In genomic region chr4:173370477-173371291, GRCh38 we compare ENCODE assay signal across 8 cellular contexts. TPM values are rescaled to one million over a fixed set of nuclear protein-coding genes. Genes with fewer than 3 reads are reported as not detected.
DNase-seq lines count a peak whose midpoint lies in the region; ATAC-seq and TF ChIP-seq lines count a peak whose summit lies in the region.

Gene SAP30 (plus strand): TSS chr4:173370954. CDS start chr4:173371183, 229 bp downstream.

- peak within 1 kb of the TSS; percentile 100 for H3K4me3 Mint-ChIP-seq in activated T-helper 2 cell treated with anti-CD3 and anti-CD28 coated beads, Interferon-gamma antibody, Interleukin-2, Interleukin-4, amounts not matched to agents 10 μg/mL and 5 μg/mL and 100 μg/mL, durations not matched to agents 14 hours and 24 hours and 36 hours (ENCODE audit: low read depth)
- peak within 1 kb of the TSS; percentile 95 to 100 (median 98) for H3K4me3 Mint-ChIP-seq in naive thymus-derived CD8-positive, alpha-beta T cell

- H3K27me3 ChIP-seq in RWPE2 (ENCODE audit: insufficient read depth, poor library complexity, severe bottlenecking) = no peaks in the 10 kb centered on the region

- peaks cover 35% of the 10 kb centered on the region for H3K36me3 Mint-ChIP-seq in activated T-helper 2 cell treated with anti-CD3 and anti-CD28 coated beads, Interferon-gamma antibody, Interleukin-2, Interleukin-4, amounts not matched to agents 10 μg/mL and 5 μg/mL and 100 μg/mL, durations not matched to agents 14 hours and 24 hours and 36 hours (ENCODE audit: low read depth)
- H3K36me3 Mint-ChIP-seq in naive thymus-derived CD8-positive, alpha-beta T cell = peaks cover 0 to 4% (median 0%) of the 10 kb centered on the region in 3 donors

- no peak for TF ChIP-seq CTCF in RWPE2 (IDR thresholded peaks at IDR 0.05; ENCODE audit: poor library complexity, severe bottlenecking)
- no peak for TF ChIP-seq CTCF in fibroblast of mammary gland (conservative IDR thresholded peaks at IDR 0.05; ENCODE audit: control insufficient read depth, insufficient read depth, low read depth, low read length)

- H3K27ac Mint-ChIP-seq in activated T-helper 2 cell treated with anti-CD3 and anti-CD28 coated beads, Interferon-gamma antibody, Interleukin-2, Interleukin-4, amounts not matched to agents 10 μg/mL and 5 μg/mL and 100 μg/mL, durations not matched to agents 14 hours and 24 hours and 36 hours = peak within 1 kb of the TSS; percentile 99
- peak within 1 kb of the TSS; percentile 76 to 98 (median 96) for H3K27ac Mint-ChIP-seq in naive thymus-derived CD8-positive, alpha-beta T cell

- H3K27me3 Mint-ChIP-seq in activated T-helper 2 cell treated with anti-CD3 and anti-CD28 coated beads, Interferon-gamma antibody, Interleukin-2, Interleukin-4, amounts not matched to agents 10 μg/mL and 5 μg/mL and 100 μg/mL, durations not matched to agents 14 hours and 24 hours and 36 hours (ENCODE audit: low read depth) = no peaks in the 10 kb centered on the region
- peaks cover 8 to 29% (median 14%) of the 10 kb centered on the region in 5 donors for H3K27me3 Mint-ChIP-seq in naive thymus-derived CD8-positive, alpha-beta T cell

- H3K9me3 ChIP-seq in RWPE2 (ENCODE audit: severe bottlenecking) = no peaks in the 10 kb centered on the region

- peak; percentile 99 for DNase-seq in EH (ENCODE audit: low read depth)
- peak; percentile 97 for DNase-seq in H4 (ENCODE audit: low spot score)
- DNase-seq in LoVo (ENCODE audit: low spot score) = peak; percentile 96
- peak; percentile 98 for DNase-seq in RWPE2 (ENCODE audit: low spot score)
- peak; percentile 93 for DNase-seq in activated T-helper 2 cell treated with anti-CD3 and anti-CD28 coated beads, Interferon-gamma antibody, Interleukin-2, Interleukin-4, amounts not matched to agents 10 μg/mL and 5 μg/mL and 100 μg/mL, durations not matched to agents 14 hours and 24 hours and 36 hours (ENCODE audit: low spot score)
- DNase-seq in fibroblast of mammary gland (ENCODE audit: low read depth) = peak; percentile 97
- DNase-seq in naive thymus-derived CD8-positive, alpha-beta T cell = peak; percentile 91 to 99 (median 94)
- peak; percentile 92 to 97 (median 96) for DNase-seq in stimulated activated naive CD4-positive, alpha-beta T cell (lab: John Stamatoyannopoulos, UW)

- H3K4me3 ChIP-seq in RWPE2 (ENCODE audit: severe bottlenecking) (peak within 1 kb of the TSS; percentile 59), fibroblast of mammary gland (ENCODE audit: control insufficient read depth, low read depth, low read length) (peak within 1 kb of the TSS; percentile 74)

- peak within 1 kb of the TSS; percentile 90 for H3K27ac ChIP-seq in RWPE2 (ENCODE audit: poor library complexity, severe bottlenecking)

- no peaks in the 10 kb centered on the region for H3K9me3 Mint-ChIP-seq in activated T-helper 2 cell treated with anti-CD3 and anti-CD28 coated beads, Interferon-gamma antibody, Interleukin-2, Interleukin-4, amounts not matched to agents 10 μg/mL and 5 μg/mL and 100 μg/mL, durations not matched to agents 14 hours and 24 hours and 36 hours
- H3K9me3 Mint-ChIP-seq in naive thymus-derived CD8-positive, alpha-beta T cell = no peaks in the 10 kb centered on the region

- H3K4me1 ChIP-seq in RWPE2 (ENCODE audit: insufficient read depth, poor library complexity, severe bottlenecking) = peaks cover 16% of the 10 kb centered on the region

- H3K4me1 Mint-ChIP-seq in activated T-helper 2 cell treated with anti-CD3 and anti-CD28 coated beads, Interferon-gamma antibody, Interleukin-2, Interleukin-4, amounts not matched to agents 10 μg/mL and 5 μg/mL and 100 μg/mL, durations not matched to agents 14 hours and 24 hours and 36 hours (ENCODE audit: low read depth) = peaks cover 40% of the 10 kb centered on the region
- H3K4me1 Mint-ChIP-seq in naive thymus-derived CD8-positive, alpha-beta T cell = peaks cover 8 to 26% (median 17%) of the 10 kb centered on the region in 4 donors

- POLR2A ChIA-PET in naive thymus-derived CD8-positive, alpha-beta T cell (lab: Charles Lee) = interaction anchor here (0.5 to 6.5 kb wide), 13 partner anchors 11 to 1151 kb away, joined by 3 to 271 read pairs (median 5); partner anchors contain the start of genes CEP44, FBXO8, GALNT7 and HMGB2

- intact Hi-C loops in activated T-helper 2 cell treated with anti-CD3 and anti-CD28 coated beads, Interferon-gamma antibody, Interleukin-2, Interleukin-4, amounts not matched to agents 10 μg/mL and 5 μg/mL and 100 μg/mL, durations not matched to agents 14 hours and 24 hours and 36 hours (cut with micrococcal nuclease) = loop anchor here (1.0 to 5.0 kb wide), 5 partner anchors 36 to 912 kb away; partner anchors contain the start of genes CEP44, FBXO8, GALNT7 and HMGB2

- ATAC-seq in RWPE2 (ENCODE audit: low read depth) = peak; percentile 79
- peak; percentile 82 to 89 for ATAC-seq in naive thymus-derived CD8-positive, alpha-beta T cell

- peaks cover 14% of the 10 kb centered on the region for H3K36me3 ChIP-seq in RWPE2 (ENCODE audit: low read depth)

RNA-seq across cellular contexts. Expression of gene SAP30, which starts in this region (rescaled TPM):
- 27.3 and 34.8 TPM in 2 replicates for total RNA-seq in H4 (2014; rRNA removed; shearing (Covaris generic))
- total RNA-seq in activated T-helper 2 cell treated with anti-CD3 and anti-CD28 coated beads, Interferon-gamma antibody, Interleukin-2, Interleukin-4, amounts not matched to agents 10 μg/mL and 5 μg/mL and 100 μg/mL, durations not matched to agents 14 hours and 24 hours and 36 hours = 37.4 and 38.3 TPM in 2 replicates
- total RNA-seq in naive thymus-derived CD8-positive, alpha-beta T cell = 1 to 10 TPM; 2.0 to 2.3 TPM
- polyA plus RNA-seq in naive thymus-derived CD8-positive, alpha-beta T cell = 1 to 10 TPM; 1.2 to 5.3 (median 1.3) TPM

Comparison
In these comparisons a context has a peak if more than half of its experiments do, and no peak if none do; other contexts are left out.
1. Peak in every context shown above with its lines: DNase-seq, ATAC-seq, H3K4me3 ChIP-seq and H3K27ac ChIP-seq.